In genomic region chr13:29758591-29759114, GRCh38 we compare ENCODE assay signal across 8 cellular contexts.
DNase-seq lines count a peak whose midpoint lies in the region; ATAC-seq, FAIRE-seq and TF ChIP-seq lines count a peak whose summit lies in the region.

No MANE protein-coding gene starts in this region.

- no peak for TF ChIP-seq CTCF in sigmoid colon (IDR thresholded peaks at IDR 0.05)

- DNase-seq in activated CD4-positive, alpha-beta T cell treated with anti-CD3 and anti-CD28 coated beads for 4 hours: peak; percentile 53 to 54
- peak; percentile 46 for DNase-seq in germinal center (ENCODE audit: low spot score)
- DNase-seq in stimulated activated naive B cell treated with anti-CD40 and anti-IgM and Interleukin-4, amounts not matched to agents 10 μg/mL and 1 μg/mL and 100 μg/mL, for 72 hours: peak; percentile 53
- DNase-seq in sigmoid colon: no peak
- DNase-seq in H54 (ENCODE audit: insufficient read length, low spot score): no peak

- no peaks in the 10 kb centered on the region for H3K27me3 Mint-ChIP-seq in stimulated activated naive B cell treated with anti-CD40 and anti-IgM and Interleukin-4, amounts not matched to agents 10 μg/mL and 1 μg/mL and 100 μg/mL, for 72 hours

- H3K4me1 ChIP-seq in BLaER1: peaks cover 8% of the 10 kb centered on the region
- peaks cover 0 to 9% (median 2%) of the 10 kb centered on the region in 4 donors for H3K4me1 ChIP-seq in sigmoid colon

- no peaks in the 10 kb centered on the region for H4K20me1 ChIP-seq in BLaER1

- no peak for TF ChIP-seq POLR2A in sigmoid colon (IDR thresholded peaks at IDR 0.05)
- TF ChIP-seq POLR2A in H54 (IDR thresholded peaks at IDR 0.05; ENCODE audit: low read depth, low read length): no peak

- H3K27ac ChIP-seq in BLaER1 (no peak overlapping the region), sigmoid colon (no peak overlapping the region)

- H3K4me1 Mint-ChIP-seq in stimulated activated naive B cell treated with anti-CD40 and anti-IgM and Interleukin-4, amounts not matched to agents 10 μg/mL and 1 μg/mL and 100 μg/mL, for 72 hours: peaks cover 9 to 20% of the 10 kb centered on the region in 2 donors

- H3K9ac ChIP-seq in BLaER1: no peak overlapping the region

- peaks cover 3 to 10% of the 10 kb centered on the region in 2 donors for H3K9me3 Mint-ChIP-seq in stimulated activated naive B cell treated with anti-CD40 and anti-IgM and Interleukin-4, amounts not matched to agents 10 μg/mL and 1 μg/mL and 100 μg/mL, for 72 hours

- 54 to 56% methylated on average over 8 of the region's 8 CpGs for WGBS in sigmoid colon, 2 donors

- H3K9me3 ChIP-seq in BLaER1 (peaks cover 15% of the 10 kb centered on the region), sigmoid colon (no peaks in the 10 kb centered on the region)

- intact Hi-C loops in sigmoid colon (cut with DNase I): no loop called here

- H3K36me3 Mint-ChIP-seq in stimulated activated naive B cell treated with anti-CD40 and anti-IgM and Interleukin-4, amounts not matched to agents 10 μg/mL and 1 μg/mL and 100 μg/mL, for 72 hours: peaks cover 10 to 19% of the 10 kb centered on the region in 2 donors

- H3K4me3 Mint-ChIP-seq in stimulated activated naive B cell treated with anti-CD40 and anti-IgM and Interleukin-4, amounts not matched to agents 10 μg/mL and 1 μg/mL and 100 μg/mL, for 72 hours: peak overlapping the region; percentile 3 to 18

- no peaks in the 10 kb centered on the region for H3K27me3 ChIP-seq in BLaER1
- no peaks in the 10 kb centered on the region for H3K27me3 ChIP-seq in sigmoid colon

- no peak overlapping the region for H3K4me3 ChIP-seq in BLaER1
- H3K4me3 ChIP-seq in sigmoid colon: no peak overlapping the region

- no peak for FAIRE-seq in H54 (lab: Jason Lieb, UNC)

- TF ChIP-seq EP300 in sigmoid colon (IDR thresholded peaks at IDR 0.05): no peak

- H3K36me3 ChIP-seq in BLaER1 (no peaks in the 10 kb centered on the region), sigmoid colon (no peaks in the 10 kb centered on the region)

- peak overlapping the region; percentile 82 for H3K27ac Mint-ChIP-seq in stimulated activated naive B cell treated with anti-CD40 and anti-IgM and Interleukin-4, amounts not matched to agents 10 μg/mL and 1 μg/mL and 100 μg/mL, for 72 hours

- H3K4me2 ChIP-seq in BLaER1: peak overlapping the region; percentile 33

- peak; percentile 88 for ATAC-seq in GM19455 (IDR thresholded peaks at IDR 0.05; ENCODE audit: unreplicated experiment)
- peak; percentile 90 for ATAC-seq in HG03520 (IDR thresholded peaks at IDR 0.05; ENCODE audit: unreplicated experiment)
- peak; percentile 91 to 95 for ATAC-seq in stimulated activated naive B cell treated with anti-CD40 and anti-IgM and Interleukin-4, amounts not matched to agents 10 μg/mL and 1 μg/mL and 100 μg/mL, for 72 hours (replicated peaks)

Comparison
In these comparisons a context has a peak if more than half of its experiments do, and no peak if none do; other contexts are left out.
1. DNase-seq: peak in activated CD4-positive, alpha-beta T cell treated with anti-CD3 and anti-CD28 coated beads for 4 hours (2 of 2), germinal center (single experiment) and stimulated activated naive B cell treated with anti-CD40 and anti-IgM and Interleukin-4, amounts not matched to agents 10 μg/mL and 1 μg/mL and 100 μg/mL, for 72 hours (single experiment); none in sigmoid colon (single experiment) and H54 (single experiment).
2. Peak in every context shown above with its lines, with median percentiles within 50 percentile points of each other: ATAC-seq.